In the genomic region with DNA sequence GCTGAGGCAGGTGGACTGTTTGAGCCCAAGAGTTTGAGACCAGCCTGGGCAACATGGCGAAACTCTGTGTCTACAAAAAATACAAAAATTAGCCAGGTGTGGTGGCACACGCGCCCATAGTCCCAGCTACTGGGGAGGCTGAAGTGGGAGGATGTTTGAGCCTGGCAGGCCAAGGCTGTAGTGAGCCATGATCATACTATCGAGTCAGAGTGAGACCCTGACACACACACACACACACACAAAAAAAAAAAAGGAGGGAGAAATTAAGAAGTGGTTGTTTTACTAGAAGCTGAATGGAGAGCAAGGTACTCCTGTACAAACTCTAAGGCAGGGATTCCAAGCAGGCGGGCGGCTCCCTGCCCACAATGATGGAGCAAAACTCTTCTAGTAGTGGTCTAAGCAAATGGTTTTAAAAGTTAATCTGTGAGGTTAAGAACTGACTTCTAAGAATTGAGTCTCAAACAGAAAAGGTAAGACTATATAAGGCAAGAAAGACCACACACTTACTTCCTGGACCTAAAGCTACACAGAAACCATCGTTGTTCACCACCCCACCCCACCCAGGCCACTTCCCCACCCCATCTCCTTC, we compare ENCODE assay signal across 1 cellular context.
TF ChIP-seq lines count a peak whose summit lies in the region.

No MANE protein-coding gene starts in this region.

TF ChIP-seq in GM12878, 131 proteins besides CTCF, POLR2A, EP300 and RAD21 (continues in another document):
- TF ChIP-seq POU2F2 (IDR thresholded peaks at IDR 0.05; ENCODE audit: borderline replicate concordance, low read depth, low read length) (no peak), SMAD1 (IDR thresholded peaks at IDR 0.05; ENCODE audit: low read depth, partially characterized antibody) (peak; percentile 45), SP1 (IDR thresholded peaks at IDR 0.05; ENCODE audit: low read depth, low read length) (no peak), HDGF (IDR thresholded peaks at IDR 0.05) (peak; percentile 60; the same call in 1 of the 2 replicates), SREBF1 (IDR thresholded peaks at IDR 0.05; ENCODE audit: low read length) (no peak), CREM (IDR thresholded peaks at IDR 0.05; ENCODE audit: low read depth) (no peak), ZNF622 (IDR thresholded peaks at IDR 0.05) (no peak), DPF2 (IDR thresholded peaks at IDR 0.05) (no peak), NFIC (IDR thresholded peaks at IDR 0.05; ENCODE audit: low read depth, low read length) (no peak), YY1 (IDR thresholded peaks at IDR 0.05; ENCODE audit: low read depth, low read length) (no peak), BRCA1 (IDR thresholded peaks at IDR 0.05; ENCODE audit: low read depth, low read length) (no peak), RBBP5 (conservative IDR thresholded peaks at IDR 0.05) (no peak), CREB1 (IDR thresholded peaks at IDR 0.05; ENCODE audit: low read depth) (0 out of 2 replicates have a peak, but pooled peaks have one; percentile 9), SPI1 (IDR thresholded peaks at IDR 0.05; ENCODE audit: borderline replicate concordance, insufficient read depth, low read depth, low read length) (no peak), CHD2 (IDR thresholded peaks at IDR 0.05; ENCODE audit: borderline replicate concordance, low read depth, low read length) (no peak), TARDBP (IDR thresholded peaks at IDR 0.05; ENCODE audit: borderline replicate concordance) (no peak), PAX5 (IDR thresholded peaks at IDR 0.05; ENCODE audit: borderline replicate concordance, low read depth, low read length) (no peak), RAD51 (IDR thresholded peaks at IDR 0.05) (no peak), NFXL1 (IDR thresholded peaks at IDR 0.05; ENCODE audit: borderline replicate concordance) (no peak), SREBF2 (IDR thresholded peaks at IDR 0.05; ENCODE audit: low read length) (no peak), MYC (IDR thresholded peaks at IDR 0.05; ENCODE audit: insufficient read depth, insufficient read length, insufficient replicate concordance, low read length, severe bottlenecking) (no peak), LARP7 (IDR thresholded peaks at IDR 0.05) (peak; percentile 58), KDM1A (IDR thresholded peaks at IDR 0.05; ENCODE audit: borderline replicate concordance) (no peak), POLR2AphosphoS2 (IDR thresholded peaks at IDR 0.05; ENCODE audit: low read depth, low read length) (no peak), RUNX3 (IDR thresholded peaks at IDR 0.05; ENCODE audit: low read length) (no peak), EZH2 (IDR thresholded peaks at IDR 0.05; ENCODE audit: borderline replicate concordance, control insufficient read depth, low read depth, low read length) (no peak), CEBPB (IDR thresholded peaks at IDR 0.05; ENCODE audit: borderline replicate concordance in 1 of 2, low read depth in 2 of 2, low read length in 2 of 2) (no peak), MYB (IDR thresholded peaks at IDR 0.05; ENCODE audit: borderline replicate concordance, low read depth, low read length) (no peak), RCOR1 (conservative IDR thresholded peaks at IDR 0.05; ENCODE audit: low read depth, low read length) (no peak), EED (IDR thresholded peaks at IDR 0.05; ENCODE audit: low read depth) (no peak), BCL11A (IDR thresholded peaks at IDR 0.05; ENCODE audit: low read depth, low read length) (no peak), NRF1 (conservative IDR thresholded peaks at IDR 0.05; ENCODE audit: low read depth, low read length) (no peak), IKZF1 (conservative IDR thresholded peaks at IDR 0.05) (no peak), NBN (IDR thresholded peaks at IDR 0.05) (peak; percentile 46), ZNF207 (IDR thresholded peaks at IDR 0.05; ENCODE audit: borderline replicate concordance) (no peak), YBX1 (IDR thresholded peaks at IDR 0.05) (no peak), MXI1 (IDR thresholded peaks at IDR 0.05; ENCODE audit: low read depth, low read length) (no peak), SMC3 (IDR thresholded peaks at IDR 0.05; ENCODE audit: borderline replicate concordance, low read length) (no peak), BMI1 (IDR thresholded peaks at IDR 0.05; ENCODE audit: borderline replicate concordance) (no peak), IKZF2 (IDR thresholded peaks at IDR 0.05) (no peak), GATAD2B (conservative IDR thresholded peaks at IDR 0.05; ENCODE audit: low read depth) (no peak), JUNB (IDR thresholded peaks at IDR 0.05) (peak; percentile 25; the same call in 1 of the 2 replicates), CHD1 (IDR thresholded peaks at IDR 0.05; ENCODE audit: low read depth, low read length) (peak; percentile 35; the same call in 1 of the 2 replicates), SUZ12 (IDR thresholded peaks at IDR 0.05; ENCODE audit: unreplicated experiment) (no peak), SMARCA5 (IDR thresholded peaks at IDR 0.05) (no peak), BHLHE40 (IDR thresholded peaks at IDR 0.05; ENCODE audit: borderline replicate concordance in 1 of 2, low read depth in 2 of 2, low read length in 1 of 2) (no peak), FOXM1 (IDR thresholded peaks at IDR 0.05; ENCODE audit: low read depth, low read length) (no peak), NR2C2 (IDR thresholded peaks at IDR 0.05; ENCODE audit: borderline replicate concordance, control insufficient read depth, insufficient read length, low read depth) (no peak), TAF1 (IDR thresholded peaks at IDR 0.05; ENCODE audit: borderline replicate concordance, low read depth, low read length) (no peak), EGR1 (IDR thresholded peaks at IDR 0.05; ENCODE audit: borderline replicate concordance in 1 of 2, low read depth in 2 of 2, low read length in 2 of 2) (no peak)
- TF ChIP-seq, protein P1, sequence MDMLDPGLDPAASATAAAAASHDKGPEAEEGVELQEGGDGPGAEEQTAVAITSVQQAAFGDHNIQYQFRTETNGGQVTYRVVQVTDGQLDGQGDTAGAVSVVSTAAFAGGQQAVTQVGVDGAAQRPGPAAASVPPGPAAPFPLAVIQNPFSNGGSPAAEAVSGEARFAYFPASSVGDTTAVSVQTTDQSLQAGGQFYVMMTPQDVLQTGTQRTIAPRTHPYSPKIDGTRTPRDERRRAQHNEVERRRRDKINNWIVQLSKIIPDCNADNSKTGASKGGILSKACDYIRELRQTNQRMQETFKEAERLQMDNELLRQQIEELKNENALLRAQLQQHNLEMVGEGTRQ (IDR thresholded peaks at IDR 0.05; ENCODE audit: borderline replicate concordance, low read depth, low read length), result no peak
- TF ChIP-seq, protein P2, sequence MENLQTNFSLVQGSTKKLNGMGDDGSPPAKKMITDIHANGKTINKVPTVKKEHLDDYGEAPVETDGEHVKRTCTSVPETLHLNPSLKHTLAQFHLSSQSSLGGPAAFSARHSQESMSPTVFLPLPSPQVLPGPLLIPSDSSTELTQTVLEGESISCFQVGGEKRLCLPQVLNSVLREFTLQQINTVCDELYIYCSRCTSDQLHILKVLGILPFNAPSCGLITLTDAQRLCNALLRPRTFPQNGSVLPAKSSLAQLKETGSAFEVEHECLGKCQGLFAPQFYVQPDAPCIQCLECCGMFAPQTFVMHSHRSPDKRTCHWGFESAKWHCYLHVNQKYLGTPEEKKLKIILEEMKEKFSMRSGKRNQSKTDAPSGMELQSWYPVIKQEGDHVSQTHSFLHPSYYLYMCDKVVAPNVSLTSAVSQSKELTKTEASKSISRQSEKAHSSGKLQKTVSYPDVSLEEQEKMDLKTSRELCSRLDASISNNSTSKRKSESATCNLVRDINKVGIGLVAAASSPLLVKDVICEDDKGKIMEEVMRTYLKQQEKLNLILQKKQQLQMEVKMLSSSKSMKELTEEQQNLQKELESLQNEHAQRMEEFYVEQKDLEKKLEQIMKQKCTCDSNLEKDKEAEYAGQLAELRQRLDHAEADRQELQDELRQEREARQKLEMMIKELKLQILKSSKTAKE (IDR thresholded peaks at IDR 0.05; ENCODE audit: low read depth, poor library complexity, severe bottlenecking), result no peak
- TF ChIP-seq, protein P3, sequence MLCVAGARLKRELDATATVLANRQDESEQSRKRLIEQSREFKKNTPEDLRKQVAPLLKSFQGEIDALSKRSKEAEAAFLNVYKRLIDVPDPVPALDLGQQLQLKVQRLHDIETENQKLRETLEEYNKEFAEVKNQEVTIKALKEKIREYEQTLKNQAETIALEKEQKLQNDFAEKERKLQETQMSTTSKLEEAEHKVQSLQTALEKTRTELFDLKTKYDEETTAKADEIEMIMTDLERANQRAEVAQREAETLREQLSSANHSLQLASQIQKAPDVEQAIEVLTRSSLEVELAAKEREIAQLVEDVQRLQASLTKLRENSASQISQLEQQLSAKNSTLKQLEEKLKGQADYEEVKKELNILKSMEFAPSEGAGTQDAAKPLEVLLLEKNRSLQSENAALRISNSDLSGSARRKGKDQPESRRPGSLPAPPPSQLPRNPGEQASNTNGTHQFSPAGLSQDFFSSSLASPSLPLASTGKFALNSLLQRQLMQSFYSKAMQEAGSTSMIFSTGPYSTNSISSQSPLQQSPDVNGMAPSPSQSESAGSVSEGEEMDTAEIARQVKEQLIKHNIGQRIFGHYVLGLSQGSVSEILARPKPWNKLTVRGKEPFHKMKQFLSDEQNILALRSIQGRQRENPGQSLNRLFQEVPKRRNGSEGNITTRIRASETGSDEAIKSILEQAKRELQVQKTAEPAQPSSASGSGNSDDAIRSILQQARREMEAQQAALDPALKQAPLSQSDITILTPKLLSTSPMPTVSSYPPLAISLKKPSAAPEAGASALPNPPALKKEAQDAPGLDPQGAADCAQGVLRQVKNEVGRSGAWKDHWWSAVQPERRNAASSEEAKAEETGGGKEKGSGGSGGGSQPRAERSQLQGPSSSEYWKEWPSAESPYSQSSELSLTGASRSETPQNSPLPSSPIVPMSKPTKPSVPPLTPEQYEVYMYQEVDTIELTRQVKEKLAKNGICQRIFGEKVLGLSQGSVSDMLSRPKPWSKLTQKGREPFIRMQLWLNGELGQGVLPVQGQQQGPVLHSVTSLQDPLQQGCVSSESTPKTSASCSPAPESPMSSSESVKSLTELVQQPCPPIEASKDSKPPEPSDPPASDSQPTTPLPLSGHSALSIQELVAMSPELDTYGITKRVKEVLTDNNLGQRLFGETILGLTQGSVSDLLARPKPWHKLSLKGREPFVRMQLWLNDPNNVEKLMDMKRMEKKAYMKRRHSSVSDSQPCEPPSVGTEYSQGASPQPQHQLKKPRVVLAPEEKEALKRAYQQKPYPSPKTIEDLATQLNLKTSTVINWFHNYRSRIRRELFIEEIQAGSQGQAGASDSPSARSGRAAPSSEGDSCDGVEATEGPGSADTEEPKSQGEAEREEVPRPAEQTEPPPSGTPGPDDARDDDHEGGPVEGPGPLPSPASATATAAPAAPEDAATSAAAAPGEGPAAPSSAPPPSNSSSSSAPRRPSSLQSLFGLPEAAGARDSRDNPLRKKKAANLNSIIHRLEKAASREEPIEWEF (IDR thresholded peaks at IDR 0.05; ENCODE audit: insufficient replicate concordance, low read depth, low read length), result no peak
- TF ChIP-seq, protein P4, sequence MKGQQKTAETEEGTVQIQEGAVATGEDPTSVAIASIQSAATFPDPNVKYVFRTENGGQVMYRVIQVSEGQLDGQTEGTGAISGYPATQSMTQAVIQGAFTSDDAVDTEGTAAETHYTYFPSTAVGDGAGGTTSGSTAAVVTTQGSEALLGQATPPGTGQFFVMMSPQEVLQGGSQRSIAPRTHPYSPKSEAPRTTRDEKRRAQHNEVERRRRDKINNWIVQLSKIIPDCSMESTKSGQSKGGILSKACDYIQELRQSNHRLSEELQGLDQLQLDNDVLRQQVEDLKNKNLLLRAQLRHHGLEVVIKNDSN (IDR thresholded peaks at IDR 0.05; ENCODE audit: borderline replicate concordance, extremely low read length, insufficient read depth, low read depth, low read length), result no peak
- TF ChIP-seq, protein P5, sequence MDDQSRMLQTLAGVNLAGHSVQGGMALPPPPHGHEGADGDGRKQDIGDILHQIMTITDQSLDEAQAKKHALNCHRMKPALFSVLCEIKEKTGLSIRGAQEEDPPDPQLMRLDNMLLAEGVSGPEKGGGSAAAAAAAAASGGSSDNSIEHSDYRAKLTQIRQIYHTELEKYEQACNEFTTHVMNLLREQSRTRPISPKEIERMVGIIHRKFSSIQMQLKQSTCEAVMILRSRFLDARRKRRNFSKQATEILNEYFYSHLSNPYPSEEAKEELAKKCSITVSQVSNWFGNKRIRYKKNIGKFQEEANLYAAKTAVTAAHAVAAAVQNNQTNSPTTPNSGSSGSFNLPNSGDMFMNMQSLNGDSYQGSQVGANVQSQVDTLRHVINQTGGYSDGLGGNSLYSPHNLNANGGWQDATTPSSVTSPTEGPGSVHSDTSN (IDR thresholded peaks at IDR 0.05; ENCODE audit: insufficient replicate concordance, low read depth, low read length), result no peak
- TF ChIP-seq, protein P6, sequence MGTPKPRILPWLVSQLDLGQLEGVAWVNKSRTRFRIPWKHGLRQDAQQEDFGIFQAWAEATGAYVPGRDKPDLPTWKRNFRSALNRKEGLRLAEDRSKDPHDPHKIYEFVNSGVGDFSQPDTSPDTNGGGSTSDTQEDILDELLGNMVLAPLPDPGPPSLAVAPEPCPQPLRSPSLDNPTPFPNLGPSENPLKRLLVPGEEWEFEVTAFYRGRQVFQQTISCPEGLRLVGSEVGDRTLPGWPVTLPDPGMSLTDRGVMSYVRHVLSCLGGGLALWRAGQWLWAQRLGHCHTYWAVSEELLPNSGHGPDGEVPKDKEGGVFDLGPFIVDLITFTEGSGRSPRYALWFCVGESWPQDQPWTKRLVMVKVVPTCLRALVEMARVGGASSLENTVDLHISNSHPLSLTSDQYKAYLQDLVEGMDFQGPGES (IDR thresholded peaks at IDR 0.05), result no peak
- TF ChIP-seq, protein P7, sequence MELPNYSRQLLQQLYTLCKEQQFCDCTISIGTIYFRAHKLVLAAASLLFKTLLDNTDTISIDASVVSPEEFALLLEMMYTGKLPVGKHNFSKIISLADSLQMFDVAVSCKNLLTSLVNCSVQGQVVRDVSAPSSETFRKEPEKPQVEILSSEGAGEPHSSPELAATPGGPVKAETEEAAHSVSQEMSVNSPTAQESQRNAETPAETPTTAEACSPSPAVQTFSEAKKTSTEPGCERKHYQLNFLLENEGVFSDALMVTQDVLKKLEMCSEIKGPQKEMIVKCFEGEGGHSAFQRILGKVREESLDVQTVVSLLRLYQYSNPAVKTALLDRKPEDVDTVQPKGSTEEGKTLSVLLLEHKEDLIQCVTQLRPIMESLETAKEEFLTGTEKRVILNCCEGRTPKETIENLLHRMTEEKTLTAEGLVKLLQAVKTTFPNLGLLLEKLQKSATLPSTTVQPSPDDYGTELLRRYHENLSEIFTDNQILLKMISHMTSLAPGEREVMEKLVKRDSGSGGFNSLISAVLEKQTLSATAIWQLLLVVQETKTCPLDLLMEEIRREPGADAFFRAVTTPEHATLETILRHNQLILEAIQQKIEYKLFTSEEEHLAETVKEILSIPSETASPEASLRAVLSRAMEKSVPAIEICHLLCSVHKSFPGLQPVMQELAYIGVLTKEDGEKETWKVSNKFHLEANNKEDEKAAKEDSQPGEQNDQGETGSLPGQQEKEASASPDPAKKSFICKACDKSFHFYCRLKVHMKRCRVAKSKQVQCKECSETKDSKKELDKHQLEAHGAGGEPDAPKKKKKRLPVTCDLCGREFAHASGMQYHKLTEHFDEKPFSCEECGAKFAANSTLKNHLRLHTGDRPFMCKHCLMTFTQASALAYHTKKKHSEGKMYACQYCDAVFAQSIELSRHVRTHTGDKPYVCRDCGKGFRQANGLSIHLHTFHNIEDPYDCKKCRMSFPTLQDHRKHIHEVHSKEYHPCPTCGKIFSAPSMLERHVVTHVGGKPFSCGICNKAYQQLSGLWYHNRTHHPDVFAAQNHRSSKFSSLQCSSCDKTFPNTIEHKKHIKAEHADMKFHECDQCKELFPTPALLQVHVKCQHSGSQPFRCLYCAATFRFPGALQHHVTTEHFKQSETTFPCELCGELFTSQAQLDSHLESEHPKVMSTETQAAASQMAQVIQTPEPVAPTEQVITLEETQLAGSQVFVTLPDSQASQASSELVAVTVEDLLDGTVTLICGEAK (IDR thresholded peaks at IDR 0.05; ENCODE audit: borderline replicate concordance), result no peak
